In genomic region chr22:43923631-43924548, GRCh38 we compare ENCODE assay signal across 8 cellular contexts. TPM values are rescaled to one million over a fixed set of nuclear protein-coding genes. Genes with fewer than 3 reads are reported as not detected.
A peak's percentile ranks its signal among the peaks of the same experiment; 100 is the strongest.
DNase-seq lines count a peak whose midpoint lies in the region; ATAC-seq and TF ChIP-seq lines count a peak whose summit lies in the region.

Gene PNPLA3 (plus strand): TSS chr22:43923805. CDS start chr22:43923912, 107 bp downstream.

- no peaks in the 10 kb centered on the region for H3K36me3 ChIP-seq in KMS-11 (ENCODE audit: insufficient read depth)
- H3K36me3 ChIP-seq in SJCRH30, result no peaks in the 10 kb centered on the region
- no peaks in the 10 kb centered on the region for H3K36me3 ChIP-seq in neural cell (ENCODE audit: insufficient read depth, low read length)

- H3K27ac ChIP-seq in KMS-11 (no peak within 1 kb of the TSS), SJCRH30 (no peak within 1 kb of the TSS), neural cell (ENCODE audit: low read length) (peak within 1 kb of the TSS; percentile 69)

- peak within 1 kb of the TSS; percentile 60 for H3K27ac Mint-ChIP-seq in Calu3 (ENCODE audit: unreplicated experiment)
- peak within 1 kb of the TSS; percentile 88 for H3K27ac Mint-ChIP-seq in stimulated activated naive B cell treated with anti-CD40 and anti-IgM and Interleukin-4, amounts not matched to agents 10 μg/mL and 1 μg/mL and 100 μg/mL, for 72 hours

- peak; percentile 35 for TF ChIP-seq RAD21 in neural cell (conservative IDR thresholded peaks at IDR 0.05)

- peaks cover 27% of the 10 kb centered on the region; the same call in 1 of the 2 replicates for H3K27me3 ChIP-seq in KMS-11 (ENCODE audit: insufficient read depth, low read depth)
- no peaks in the 10 kb centered on the region for H3K27me3 ChIP-seq in SJCRH30
- H3K27me3 ChIP-seq in neural cell (ENCODE audit: insufficient read depth, low read depth, low read length), result no peaks in the 10 kb centered on the region

- DNase-seq in Calu3 (peak; percentile 95), SJCRH30 (peak; percentile 63 to 68), activated gamma-delta T cell treated with Interleukin-2 at 50 U/mL for 16 hours (peak; percentile 68), foreskin fibroblast (peak; percentile 86 to 95)
- peak; percentile 48 for DNase-seq in stimulated activated naive B cell treated with anti-CD40 and anti-IgM and Interleukin-4, amounts not matched to agents 10 μg/mL and 1 μg/mL and 100 μg/mL, for 72 hours

- peak; percentile 87 to 88 for ATAC-seq in stimulated activated naive B cell treated with anti-CD40 and anti-IgM and Interleukin-4, amounts not matched to agents 10 μg/mL and 1 μg/mL and 100 μg/mL, for 72 hours (replicated peaks)
- ATAC-seq in GM21367 (IDR thresholded peaks at IDR 0.05; ENCODE audit: unreplicated experiment), result no peak

- H3K4me1 ChIP-seq in KMS-11 (ENCODE audit: low read depth, poor library complexity, severe bottlenecking), result no peaks in the 10 kb centered on the region
- peaks cover 35% of the 10 kb centered on the region for H3K4me1 ChIP-seq in SJCRH30

- H3K4me3 ChIP-seq in KMS-11 (IDR thresholded peaks at IDR 0.05; ENCODE audit: insufficient read depth, low read depth, low read length), result no peak within 1 kb of the TSS
- H3K4me3 ChIP-seq in SJCRH30, result peak within 1 kb of the TSS; percentile 54
- H3K4me3 ChIP-seq in foreskin fibroblast (ENCODE audit: low read depth in 1 of 2, low read length in 2 of 2), result peak within 1 kb of the TSS; percentile 73 to 78
- peak within 1 kb of the TSS; percentile 85 for H3K4me3 ChIP-seq in neural cell (ENCODE audit: low read length)

- H3K27me3 Mint-ChIP-seq in Calu3 (ENCODE audit: unreplicated experiment), result no peaks in the 10 kb centered on the region
- peaks cover 51 to 68% of the 10 kb centered on the region in 2 donors for H3K27me3 Mint-ChIP-seq in stimulated activated naive B cell treated with anti-CD40 and anti-IgM and Interleukin-4, amounts not matched to agents 10 μg/mL and 1 μg/mL and 100 μg/mL, for 72 hours

- peaks cover 51% of the 10 kb centered on the region for H3K4me1 Mint-ChIP-seq in Calu3 (ENCODE audit: low read depth, unreplicated experiment)
- peaks cover 6 to 18% of the 10 kb centered on the region in 2 donors for H3K4me1 Mint-ChIP-seq in stimulated activated naive B cell treated with anti-CD40 and anti-IgM and Interleukin-4, amounts not matched to agents 10 μg/mL and 1 μg/mL and 100 μg/mL, for 72 hours

- H3K9ac ChIP-seq in KMS-11 (no peak within 1 kb of the TSS), neural cell (ENCODE audit: low read length) (peak within 1 kb of the TSS; percentile 73)

- peak; percentile 45 for TF ChIP-seq EP300 in neural cell (conservative IDR thresholded peaks at IDR 0.05; ENCODE audit: poor library complexity, severe bottlenecking)

- H3K9me2 ChIP-seq in neural cell (ENCODE audit: insufficient read depth, low read length), result no peaks in the 10 kb centered on the region

- H3K9me3 ChIP-seq in SJCRH30 (replicated peaks) (no peaks in the 10 kb centered on the region), neural cell (ENCODE audit: low read length) (no peaks in the 10 kb centered on the region)

- no peaks in the 10 kb centered on the region for H3K79me2 ChIP-seq in KMS-11 (ENCODE audit: insufficient read depth, low read depth)
- H3K79me2 ChIP-seq in neural cell (replicated peaks; ENCODE audit: insufficient read depth, low read length), result no peaks in the 10 kb centered on the region

- H2AFZ ChIP-seq in KMS-11 (ENCODE audit: low read depth), result peak within 1 kb of the TSS; percentile 47; the same call in 1 of the 2 replicates
- peak within 1 kb of the TSS; percentile 60 for H2AFZ ChIP-seq in neural cell (ENCODE audit: low read depth, low read length)

- TF ChIP-seq CTCF in Calu3 (IDR thresholded peaks at IDR 0.05; ENCODE audit: unreplicated experiment) (peak; percentile 25), KMS-11 (conservative IDR thresholded peaks at IDR 0.05; ENCODE audit: low read depth, low read length) (no peak), foreskin fibroblast (IDR thresholded peaks at IDR 0.05; ENCODE audit: low read depth, low read length) (peak; percentile 22), neural cell (IDR thresholded peaks at IDR 0.05; ENCODE audit: poor library complexity, severe bottlenecking) (peak; percentile 67)

- no peaks in the 10 kb centered on the region for H3F3A ChIP-seq in neural cell (ENCODE audit: insufficient read depth, low read length, poor library complexity, severe bottlenecking)

- intact Hi-C loops in Calu3 (cut with micrococcal nuclease; ENCODE audit: unreplicated experiment), result no loop called here

- CTCF ChIA-PET in Calu3 (lab: Charles Lee), result interaction anchor here (0.7 to 1.0 kb wide), 4 partner anchors 10 to 41 kb away, joined by 3 to 5 read pairs (median 4); no protein-coding TSS in a partner anchor

- H4K20me1 ChIP-seq in KMS-11 (ENCODE audit: insufficient read depth) (no peaks in the 10 kb centered on the region), neural cell (ENCODE audit: insufficient read depth) (no peaks in the 10 kb centered on the region)

- H3K4me2 ChIP-seq in KMS-11 (no peak within 1 kb of the TSS), neural cell (ENCODE audit: low read length) (no peak within 1 kb of the TSS)

- H3K4me3 Mint-ChIP-seq in Calu3 (ENCODE audit: low read depth, unreplicated experiment), result peak within 1 kb of the TSS; percentile 91
- H3K4me3 Mint-ChIP-seq in stimulated activated naive B cell treated with anti-CD40 and anti-IgM and Interleukin-4, amounts not matched to agents 10 μg/mL and 1 μg/mL and 100 μg/mL, for 72 hours, result peak within 1 kb of the TSS; percentile 78 to 84

- no peaks in the 10 kb centered on the region for H3K9me3 Mint-ChIP-seq in Calu3 (ENCODE audit: low read depth, unreplicated experiment)
- H3K9me3 Mint-ChIP-seq in stimulated activated naive B cell treated with anti-CD40 and anti-IgM and Interleukin-4, amounts not matched to agents 10 μg/mL and 1 μg/mL and 100 μg/mL, for 72 hours, result no peaks in the 10 kb centered on the region

- peaks cover 31% of the 10 kb centered on the region for H3K36me3 Mint-ChIP-seq in Calu3 (ENCODE audit: insufficient read depth, unreplicated experiment)
- peaks cover 0 to 2% of the 10 kb centered on the region in 2 donors for H3K36me3 Mint-ChIP-seq in stimulated activated naive B cell treated with anti-CD40 and anti-IgM and Interleukin-4, amounts not matched to agents 10 μg/mL and 1 μg/mL and 100 μg/mL, for 72 hours

- no TSS peak for BruUV-seq in Calu3 (replicated peaks; lab: Mats Ljungman, UMichigan)

TF ChIP-seq in neural cell, 6 proteins besides CTCF, POLR2A, EP300 and RAD21:
- peak; percentile 22 for TF ChIP-seq SMC3 (conservative IDR thresholded peaks at IDR 0.05; ENCODE audit: poor library complexity)
- peak; percentile 88 for TF ChIP-seq MXI1 (conservative IDR thresholded peaks at IDR 0.05; ENCODE audit: poor library complexity, severe bottlenecking)
- TF ChIP-seq POLR2AphosphoS5 (IDR thresholded peaks at IDR 0.05), result peak; percentile 86
- TF ChIP-seq EZH2 (IDR thresholded peaks at IDR 0.05; ENCODE audit: borderline replicate concordance, insufficient read depth, low read length, poor library complexity, severe bottlenecking), result no peak
- peak; percentile 75 for TF ChIP-seq REST (IDR thresholded peaks at IDR 0.05; ENCODE audit: borderline replicate concordance)
- peak; percentile 65 for TF ChIP-seq TAF1 (IDR thresholded peaks at IDR 0.05; ENCODE audit: low read depth)

RNA-seq across cellular contexts. Expression of gene PNPLA3, which starts in this region (rescaled TPM):
- total RNA-seq in Calu3 (2022), result 8.0 and 9.5 TPM in 2 replicates
- total RNA-seq in SJCRH30 (2014; rRNA removed; shearing (Covaris generic)), result 1.3 and 1.9 TPM in 2 replicates
- 4.5 and 6.5 TPM in 2 replicates for polyA plus RNA-seq in neural cell
- 11.9 and 18.7 TPM in 2 replicates for polyA minus RNA-seq in neural cell
